ENCODE assay signal across 8 cellular contexts in the genomic region with DNA sequence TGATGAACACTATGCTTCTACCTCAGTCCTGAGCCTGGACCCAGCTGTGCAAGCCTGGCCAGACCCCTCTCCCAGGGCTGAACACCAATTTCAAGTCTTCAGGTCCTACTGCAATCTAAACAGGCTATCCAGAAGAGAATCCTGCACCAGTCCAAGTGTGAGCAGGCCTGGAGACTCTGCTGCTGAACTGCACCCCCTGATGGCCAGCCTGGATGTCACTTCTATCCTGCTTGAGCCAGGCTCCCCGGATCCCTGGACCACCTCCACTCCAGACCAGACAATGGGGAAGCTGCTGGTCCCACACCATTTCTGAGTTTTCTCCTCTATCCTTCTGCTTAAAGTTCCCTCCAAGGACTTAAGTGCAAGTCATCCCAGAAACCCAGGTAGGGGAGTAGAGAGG.
DNase-seq lines count a peak whose midpoint lies in the region; ATAC-seq, FAIRE-seq and TF ChIP-seq lines count a peak whose summit lies in the region.
"Not testable (repeated sequence)": the region's sequence is repeated elsewhere in the genome, so short reads cannot be mapped to it uniquely, and the experiment has no call there.

No MANE protein-coding gene starts in this region.

- not testable (repeated sequence) for H3K56ac ChIP-seq in IMR-90 (ENCODE audit: extremely low read depth, insufficient read depth, low read length)

- H2BK15ac ChIP-seq in IMR-90 (ENCODE audit: low read depth, low read length) = not testable (repeated sequence)

- not testable (repeated sequence) for DNase-seq in A549 (ENCODE audit: low read depth in 1 of 2, low spot score in 1 of 2); IMR-90; foreskin keratinocyte; heart right ventricle; left lobe of liver (ENCODE audit: low spot score); mucosa of descending colon; upper lobe of left lung

- H4K20me1 ChIP-seq in IMR-90 (ENCODE audit: insufficient read depth, low read length) = not testable (repeated sequence)

- H3K23ac ChIP-seq in IMR-90 (ENCODE audit: low read depth, low read length) = not testable (repeated sequence)

- H3K4ac ChIP-seq in IMR-90 (ENCODE audit: low read depth, low read length) = not testable (repeated sequence)

- H3K4me3 ChIP-seq in A549; IMR-90 (ENCODE audit: insufficient read depth, low read depth, low read length); heart right ventricle; mucosa of descending colon; upper lobe of left lung: not testable (repeated sequence)

- not testable (repeated sequence) for H2BK5ac ChIP-seq in IMR-90 (ENCODE audit: low read depth, low read length, poor library complexity, severe bottlenecking)

- H3K27me3 ChIP-seq in IMR-90 (ENCODE audit: control insufficient read depth, insufficient read depth, low read length); foreskin keratinocyte; heart right ventricle; upper lobe of left lung: not testable (repeated sequence)

- not testable (repeated sequence) for H4K8ac ChIP-seq in IMR-90 (ENCODE audit: low read depth in 2 of 2, low read length in 2 of 2)

- intact Hi-C loops in IMR-90 (cut with micrococcal nuclease); heart right ventricle (cut with DNase I); mucosa of descending colon (cut with DNase I, micrococcal nuclease): not testable (repeated sequence)

- not testable (repeated sequence) for H4K5ac ChIP-seq in IMR-90 (ENCODE audit: low read depth, low read length)

- not testable (repeated sequence) for H3K4me2 ChIP-seq in A549; IMR-90 (ENCODE audit: low read depth, low read length)

- not testable (repeated sequence) for H3K36me3 ChIP-seq in IMR-90 (ENCODE audit: control insufficient read depth, insufficient read depth, low read length); heart right ventricle; mucosa of descending colon (ENCODE audit: low read depth); upper lobe of left lung

- not testable (repeated sequence) for H3K14ac ChIP-seq in IMR-90 (replicated peaks; ENCODE audit: low read depth, low read length)

- H3K9me1 ChIP-seq in IMR-90 (ENCODE audit: insufficient read depth, low read length) = not testable (repeated sequence)

- ATAC-seq in A549 (peak; percentile 93 to 95), IMR-90 (ENCODE audit: low read depth) (peak; percentile 92), SK-N-SH treated with all-trans-retinoic acid at 6 μM for 48 hours (peak; percentile 96), foreskin keratinocyte (peak; percentile 49), heart right ventricle (peak; percentile 55 to 80 (median 71)), left lobe of liver (peak; percentile 83), mucosa of descending colon (peak; percentile 68), upper lobe of left lung (ENCODE audit: low FRiP score in 2 of 2) (peak; percentile 53 to 64)

- not testable (repeated sequence) for TF ChIP-seq EP300 in A549 (IDR thresholded peaks at IDR 0.05); upper lobe of left lung (IDR thresholded peaks at IDR 0.05)

- not testable (repeated sequence) for TF ChIP-seq POLR2A in A549 (IDR thresholded peaks at IDR 0.05; ENCODE audit: low read length); IMR-90 (IDR thresholded peaks at IDR 0.05; ENCODE audit: low read depth, low read length); upper lobe of left lung (IDR thresholded peaks at IDR 0.05)

- not testable (repeated sequence) for TF ChIP-seq CTCF in A549 (IDR thresholded peaks at IDR 0.05); IMR-90 (conservative IDR thresholded peaks at IDR 0.05; ENCODE audit: low read depth, low read length); foreskin keratinocyte (conservative IDR thresholded peaks at IDR 0.05); heart right ventricle (IDR thresholded peaks at IDR 0.05); mucosa of descending colon (IDR thresholded peaks at IDR 0.05); upper lobe of left lung (IDR thresholded peaks at IDR 0.05)

- not testable (repeated sequence) for H3K27ac ChIP-seq in A549; IMR-90 (ENCODE audit: insufficient read depth, low read length); foreskin keratinocyte; heart right ventricle; upper lobe of left lung

- H3K4me1 ChIP-seq in A549; IMR-90 (ENCODE audit: control insufficient read depth, insufficient read depth, low read length); foreskin keratinocyte; heart right ventricle; mucosa of descending colon (ENCODE audit: low read depth); upper lobe of left lung: not testable (repeated sequence)

- H2BK120ac ChIP-seq in IMR-90 (ENCODE audit: low read depth, low read length) = not testable (repeated sequence)

- not testable (repeated sequence) for H2AK5ac ChIP-seq in IMR-90 (ENCODE audit: low read depth, low read length)

- H2AK9ac ChIP-seq in IMR-90 (replicated peaks; ENCODE audit: low read depth, low read length, poor library complexity) = not testable (repeated sequence)

- BruUV-seq in IMR-90 (replicated peaks; lab: Mats Ljungman, UMichigan) = not testable (repeated sequence)

- H3K9me3 ChIP-seq in A549; IMR-90 (ENCODE audit: control insufficient read depth, insufficient read depth, low read length); heart right ventricle; mucosa of descending colon; upper lobe of left lung: not testable (repeated sequence)

- CTCF ChIA-PET in A549 (lab: Yijun Ruan, JAX); IMR-90 (lab: Yijun Ruan, JAX): not testable (repeated sequence)

- H2BK20ac ChIP-seq in IMR-90 (ENCODE audit: low read depth, low read length) = not testable (repeated sequence)

- POLR2A ChIA-PET in A549 (lab: Yijun Ruan, JAX); IMR-90 (lab: Charles Lee; ENCODE audit: unreplicated experiment): not testable (repeated sequence)

- dilution Hi-C loops in IMR-90 (cut with HindIII; ENCODE audit: low sequenced_read_pairs, unreplicated experiment) = not testable (repeated sequence)

- WGBS in A549 (ENCODE audit: missing lambda C conversion rate) = no CpG with 5 or more reads among the region's 1 CpG
- no CpG with 5 or more reads among the region's 1 CpG for WGBS in IMR-90 (ENCODE audit: extremely low coverage in 2 of 2, insufficient read length in 1 of 2), 2 experiments
- WGBS in heart right ventricle, 2 donors = no CpG with 5 or more reads among the region's 1 CpG
- WGBS in upper lobe of left lung, 2 donors = no CpG with 5 or more reads among the region's 1 CpG

- not testable (repeated sequence) for TF ChIP-seq RAD21 in A549 (conservative IDR thresholded peaks at IDR 0.05 in 1 of 2, IDR thresholded peaks at IDR 0.05 in 1 of 2); IMR-90 (IDR thresholded peaks at IDR 0.05; ENCODE audit: low read length)

- H4K91ac ChIP-seq in IMR-90 (ENCODE audit: insufficient read depth, low read depth, low read length) = not testable (repeated sequence)

- not testable (repeated sequence) for H2AFZ ChIP-seq in IMR-90 (replicated peaks; ENCODE audit: low read length, poor library complexity)

- H3K18ac ChIP-seq in IMR-90 (ENCODE audit: low read depth, low read length) = not testable (repeated sequence)

- H3K79me1 ChIP-seq in IMR-90 (ENCODE audit: low read depth in 1 of 2, low read length in 2 of 2) = not testable (repeated sequence)

- not testable (repeated sequence) for FAIRE-seq in A549 (lab: Jason Lieb, UNC)

- not testable (repeated sequence) for H3K9ac ChIP-seq in IMR-90 (ENCODE audit: low read depth, low read length)

- in situ Hi-C loops in IMR-90 (cut with MboI; ENCODE audit: low sequenced_read_pairs) = not testable (repeated sequence)
